ENCODE assay signal across 23 cellular contexts in the genomic region with DNA sequence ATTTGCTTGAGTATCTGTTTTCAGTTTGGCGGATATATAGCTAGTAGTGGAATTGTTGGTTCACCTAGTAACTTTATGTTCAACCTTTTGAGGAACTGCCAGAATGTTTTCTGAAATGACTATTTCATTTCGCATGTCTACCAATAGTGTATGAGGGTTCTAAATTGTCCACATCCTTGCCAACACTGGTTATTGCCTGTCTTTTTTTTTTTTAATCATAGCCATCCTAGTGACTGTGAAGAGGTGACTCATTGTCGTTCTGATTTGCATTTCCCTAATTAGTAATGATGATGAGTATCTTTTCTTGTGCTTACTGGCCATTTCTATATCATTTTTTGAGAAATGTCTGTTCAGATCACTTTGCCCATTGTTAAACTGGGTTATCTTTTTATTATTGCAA. TPM values are rescaled to one million over a fixed set of nuclear protein-coding genes. Genes with fewer than 3 reads are reported as not detected.
"Had no signal": no experiment of that assay in that cellular context is flagged by ENCODE, and none has a peak within 500 bp of the region (broad histone marks: within the 10 kb centered on the region; RNA-seq: fewer than 3 reads in every experiment).

No MANE protein-coding gene starts in this region.

- H3K4me3 Mint-ChIP-seq: memory B cell; naive thymus-derived CD4-positive, alpha-beta T cell had no signal

- H3K4me1 Mint-ChIP-seq: memory B cell; naive thymus-derived CD4-positive, alpha-beta T cell had no signal

- ATAC-seq: gastrocnemius medialis; heart right ventricle; left cardiac atrium; left lung; left ventricle myocardium superior; lower lobe of right lung; naive thymus-derived CD4-positive, alpha-beta T cell had no signal

- H3K27ac ChIP-seq: coronary artery, dorsolateral prefrontal cortex, esophagus muscularis mucosa, foreskin keratinocyte, gastrocnemius medialis, heart right ventricle, left lung, lower lobe of right lung had no signal

- H3K4me3 ChIP-seq: coronary artery, dorsolateral prefrontal cortex, esophagus muscularis mucosa, gastrocnemius medialis, heart right ventricle, left lung, lower lobe of right lung had no signal

- H3K4me1 ChIP-seq: esophagus muscularis mucosa, foreskin keratinocyte, gastrocnemius medialis, heart right ventricle, left lung, lower lobe of right lung had no signal

- H3K36me3 Mint-ChIP-seq: memory B cell; naive thymus-derived CD4-positive, alpha-beta T cell had no signal

- H3K27me3 ChIP-seq: dorsolateral prefrontal cortex, esophagus muscularis mucosa, gastrocnemius medialis, heart right ventricle, left lung had no signal

- H3K9me3 ChIP-seq: gastrocnemius medialis, heart right ventricle, left lung, lower lobe of right lung had no signal

- H3K36me3 ChIP-seq: esophagus muscularis mucosa, gastrocnemius medialis, heart right ventricle, left lung, lower lobe of right lung had no signal

- DNase-seq: dermis blood vessel endothelial cell; dorsolateral prefrontal cortex; effector CD4-positive, alpha-beta T cell; effector memory CD4-positive, alpha-beta T cell; foreskin keratinocyte; gastrocnemius medialis; glutamatergic neuron; head of caudate nucleus; heart right ventricle; hippocampal formation; left cardiac atrium; left lung; left ventricle myocardium superior; lower lobe of right lung; mesendoderm; midbrain; naive thymus-derived CD4-positive, alpha-beta T cell had no signal

- H3K27ac Mint-ChIP-seq: memory B cell had no signal

RNA-seq across cellular contexts. Expression of a gene that starts 52.5 kb away (rescaled TPM):
- total RNA-seq: dermis blood vessel endothelial cell, endothelial cell of umbilical vein, foreskin keratinocyte, glomerular endothelial cell, lung microvascular endothelial cell had no signal
- polyA plus RNA-seq: endothelial cell of umbilical vein; foreskin keratinocyte; naive thymus-derived CD4-positive, alpha-beta T cell had no signal
